1 cellular context compared by ENCODE assay signal in the genomic region with DNA sequence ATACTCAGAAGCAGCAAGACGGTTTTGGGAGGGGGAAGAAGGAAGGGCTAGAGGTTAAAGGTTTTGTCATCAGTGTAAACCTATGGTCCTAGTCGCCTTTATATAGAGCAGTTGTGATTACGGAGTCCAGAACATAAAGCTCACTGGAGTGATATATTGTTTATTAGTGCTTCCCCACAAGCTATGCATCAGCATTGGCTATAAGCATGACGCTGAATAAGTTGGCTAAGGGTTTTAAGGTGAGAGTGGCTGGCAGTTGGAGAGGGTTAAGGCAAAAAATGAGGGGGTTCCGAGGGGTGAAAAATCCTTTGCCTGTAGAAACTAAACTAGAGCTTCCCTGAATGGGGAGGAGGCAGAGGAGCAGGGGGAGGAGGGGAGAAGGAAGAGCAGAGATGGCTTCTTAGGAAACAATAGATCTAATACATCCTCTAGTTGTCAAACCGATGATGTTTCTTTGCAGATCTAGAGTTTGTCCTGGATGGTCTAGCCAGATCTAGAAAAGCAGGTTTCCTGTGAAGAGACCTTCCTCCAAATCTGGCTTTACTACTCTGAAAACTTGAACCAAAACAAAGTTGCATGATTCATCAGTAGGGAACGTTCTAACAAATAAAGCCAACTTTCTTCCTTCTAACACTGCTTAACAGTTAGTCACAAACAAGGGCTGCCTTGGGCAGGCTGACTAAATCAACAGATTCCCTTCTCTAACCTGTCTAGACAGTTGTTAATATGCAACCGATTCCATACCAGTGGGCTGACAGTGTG.
TF ChIP-seq lines count a peak whose summit lies in the region.

No MANE protein-coding gene starts in this region.

TF ChIP-seq in SK-N-SH, 30 proteins besides CTCF, POLR2A, EP300 and RAD21 (continued from another document):
- TF ChIP-seq REST (IDR thresholded peaks at IDR 0.05; ENCODE audit: low read depth, low read length) (peak; percentile 22; the same call in 1 of the 2 replicates), FOXM1 (IDR thresholded peaks at IDR 0.05; ENCODE audit: low read depth) (peak; percentile 61; the same call in 1 of the 2 replicates), RXRA (IDR thresholded peaks at IDR 0.05; ENCODE audit: borderline replicate concordance, low read depth) (no peak), FOSL2 (IDR thresholded peaks at IDR 0.05; ENCODE audit: borderline replicate concordance, low read depth) (peak; percentile 88), TAF1 (IDR thresholded peaks at IDR 0.05; ENCODE audit: borderline replicate concordance, low read depth, low read length) (0 out of 2 replicates have a peak, but pooled peaks have one; percentile 26), RCOR1 (IDR thresholded peaks at IDR 0.05; ENCODE audit: low read length) (no peak), JUND (IDR thresholded peaks at IDR 0.05) (peak; percentile 74), EZH2phosphoT487 (IDR thresholded peaks at IDR 0.05; ENCODE audit: borderline replicate concordance, low read depth) (no peak), GABPA (IDR thresholded peaks at IDR 0.05; ENCODE audit: low read depth) (no peak), USF1 (IDR thresholded peaks at IDR 0.05; ENCODE audit: borderline replicate concordance, low read depth) (no peak), ZBTB33 (IDR thresholded peaks at IDR 0.05; ENCODE audit: borderline replicate concordance, low read depth) (no peak)
- TF ChIP-seq, protein P1, sequence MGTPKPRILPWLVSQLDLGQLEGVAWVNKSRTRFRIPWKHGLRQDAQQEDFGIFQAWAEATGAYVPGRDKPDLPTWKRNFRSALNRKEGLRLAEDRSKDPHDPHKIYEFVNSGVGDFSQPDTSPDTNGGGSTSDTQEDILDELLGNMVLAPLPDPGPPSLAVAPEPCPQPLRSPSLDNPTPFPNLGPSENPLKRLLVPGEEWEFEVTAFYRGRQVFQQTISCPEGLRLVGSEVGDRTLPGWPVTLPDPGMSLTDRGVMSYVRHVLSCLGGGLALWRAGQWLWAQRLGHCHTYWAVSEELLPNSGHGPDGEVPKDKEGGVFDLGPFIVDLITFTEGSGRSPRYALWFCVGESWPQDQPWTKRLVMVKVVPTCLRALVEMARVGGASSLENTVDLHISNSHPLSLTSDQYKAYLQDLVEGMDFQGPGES (IDR thresholded peaks at IDR 0.05; ENCODE audit: low read depth, low read length), result no peak
